ENCODE assay signal across 10 cellular contexts in the genomic region with DNA sequence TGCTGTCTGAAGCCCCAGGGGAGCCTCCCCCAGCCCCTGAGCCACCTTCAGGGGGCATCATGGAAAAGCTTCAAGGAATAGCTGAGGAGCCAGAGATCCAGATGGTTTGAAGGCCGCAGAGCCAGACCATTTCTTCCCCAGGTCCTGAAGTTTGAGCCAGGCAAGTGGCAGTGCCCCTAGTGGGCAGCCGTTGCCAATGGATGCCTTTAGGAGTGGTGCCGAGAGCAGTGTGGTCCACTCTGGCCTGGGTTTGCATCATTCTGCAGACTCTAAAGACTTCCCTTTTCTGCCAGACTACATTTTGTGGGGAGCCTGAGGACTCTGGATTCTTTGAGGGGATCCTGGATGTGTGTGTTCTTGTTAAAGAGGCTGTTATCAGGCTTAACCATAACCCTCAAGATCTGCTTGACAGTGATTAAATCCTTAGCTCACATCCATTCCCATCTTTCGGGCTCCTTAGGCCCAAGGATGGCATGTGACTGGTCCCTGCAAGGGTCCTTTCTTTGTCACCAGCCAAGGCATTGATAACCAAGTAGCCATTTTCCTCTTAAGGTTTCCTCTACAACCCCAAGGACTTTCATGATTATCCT. TPM values are rescaled to one million over a fixed set of nuclear protein-coding genes. Genes with fewer than 3 reads are reported as not detected.
DNase-seq lines count a peak whose midpoint lies in the region; ATAC-seq, FAIRE-seq and TF ChIP-seq lines count a peak whose summit lies in the region.
"Had no signal": no experiment of that assay in that cellular context is flagged by ENCODE, and none has a peak within 500 bp of the region (broad histone marks: within the 10 kb centered on the region; RNA-seq: fewer than 3 reads in every experiment).

No MANE protein-coding gene starts in this region.

- no peaks in the 10 kb centered on the region for H3K79me2 ChIP-seq in SU-DHL-6 (ENCODE audit: insufficient read depth, low read length)

- no peak overlapping the region for H3K9ac ChIP-seq in SU-DHL-6 (ENCODE audit: low read length)

- H3K4me1 ChIP-seq in breast epithelium (no peaks in the 10 kb centered on the region), left ventricle myocardium inferior (no peaks in the 10 kb centered on the region)

- TF ChIP-seq CTCF in MCF 10A (IDR thresholded peaks at IDR 0.05; ENCODE audit: unreplicated experiment): peak; percentile 49
- TF ChIP-seq CTCF in breast epithelium (IDR thresholded peaks at IDR 0.05): peak in 1 of 3 donors; percentile 13
- TF ChIP-seq CTCF in SU-DHL-6 (IDR thresholded peaks at IDR 0.05; ENCODE audit: insufficient read depth, low read length, poor library complexity, severe bottlenecking): peak; percentile 57
- TF ChIP-seq CTCF in left ventricle myocardium inferior (IDR thresholded peaks at IDR 0.05; ENCODE audit: borderline replicate concordance): peak; percentile 49
- TF ChIP-seq CTCF in type B pancreatic cell (conservative IDR thresholded peaks at IDR 0.05): peak; percentile 65

- H3K4me3 Mint-ChIP-seq in MCF 10A (ENCODE audit: unreplicated experiment) (no peak overlapping the region), type B pancreatic cell (no peak overlapping the region)
- H3K4me3 Mint-ChIP-seq: dendritic cell treated with granulocyte-macrophage colony-stimulating factor and Interleukin-4, amounts not matched to agents 40 ng/mL and 50 ng/mL, for 4 days had no signal

- H3K9me3 ChIP-seq in breast epithelium (no peaks in the 10 kb centered on the region), SU-DHL-6 (ENCODE audit: insufficient read depth, low read length) (no peaks in the 10 kb centered on the region), left ventricle myocardium inferior (replicated peaks) (no peaks in the 10 kb centered on the region)

- H3K36me3 ChIP-seq in breast epithelium: no peaks in the 10 kb centered on the region
- H3K36me3 ChIP-seq in SU-DHL-6 (ENCODE audit: low read length): no peaks in the 10 kb centered on the region; the same call in 1 of the 2 replicates
- H3K36me3 ChIP-seq in left ventricle myocardium inferior: peaks cover 53% of the 10 kb centered on the region

- POLR2A ChIA-PET in MCF 10A (lab: Yijun Ruan, JAX): interaction anchor here (0.6 to 1.6 kb wide), 5 partner anchors 8 to 175 kb away, joined by 3 to 5 read pairs (median 3); a partner anchor contains a TSS

- BruUV-seq in MCF 10A (replicated peaks; lab: Mats Ljungman, UMichigan): no TSS peak

- H3K4me1 Mint-ChIP-seq in MCF 10A (ENCODE audit: insufficient read depth, unreplicated experiment) (no peaks in the 10 kb centered on the region), type B pancreatic cell (ENCODE audit: unreplicated experiment) (no peaks in the 10 kb centered on the region)

- H3K27ac Mint-ChIP-seq in MCF 10A (ENCODE audit: low read depth, unreplicated experiment) (no peak overlapping the region), type B pancreatic cell (no peak overlapping the region)
- H3K27ac Mint-ChIP-seq: dendritic cell treated with granulocyte-macrophage colony-stimulating factor and Interleukin-4, amounts not matched to agents 40 ng/mL and 50 ng/mL, for 4 days had no signal

- no peak overlapping the region for H3K4me3 ChIP-seq in breast epithelium
- H3K4me3 ChIP-seq in SU-DHL-6 (ENCODE audit: insufficient read depth, low read length, poor library complexity, severe bottlenecking): no peak overlapping the region
- H3K4me3 ChIP-seq in left ventricle myocardium inferior: no peak overlapping the region

- TF ChIP-seq POLR2A in breast epithelium (IDR thresholded peaks at IDR 0.05): no peak
- TF ChIP-seq POLR2A in H54 (IDR thresholded peaks at IDR 0.05; ENCODE audit: low read depth, low read length): no peak

- no peaks in the 10 kb centered on the region for H3K9me2 ChIP-seq in SU-DHL-6 (replicated peaks; ENCODE audit: insufficient read depth, low read length)

- peaks cover 3% of the 10 kb centered on the region; the same call in 1 of the 2 replicates for H3F3A ChIP-seq in SU-DHL-6 (ENCODE audit: insufficient read depth)

- H3K27ac ChIP-seq in breast epithelium (no peak overlapping the region), SU-DHL-6 (ENCODE audit: low read depth, low read length) (no peak overlapping the region), left ventricle myocardium inferior (replicated peaks) (no peak overlapping the region)

- DNase-seq in MCF 10A (ENCODE audit: unreplicated experiment): peak; percentile 18
- no peak for DNase-seq in breast epithelium (ENCODE audit: low spot score in 2 of 2)
- no peak for DNase-seq in left ventricle myocardium inferior
- DNase-seq in type B pancreatic cell (ENCODE audit: extremely low spot score, unreplicated experiment): no peak
- DNase-seq in H54 (ENCODE audit: insufficient read length, low spot score): no peak
- no peak for DNase-seq in midbrain (lab: John Stamatoyannopoulos, UW)
- DNase-seq: DMS153 had no signal

- no peak for FAIRE-seq in H54 (lab: Jason Lieb, UNC)

- no peak overlapping the region for H2AFZ ChIP-seq in SU-DHL-6 (ENCODE audit: low read depth, low read length, severe bottlenecking)

- no peaks in the 10 kb centered on the region for H3K27me3 ChIP-seq in breast epithelium
- H3K27me3 ChIP-seq in SU-DHL-6 (ENCODE audit: low read length): no peaks in the 10 kb centered on the region
- no peaks in the 10 kb centered on the region for H3K27me3 ChIP-seq in left ventricle myocardium inferior (ENCODE audit: low read depth)

- H3K36me3 Mint-ChIP-seq in MCF 10A (ENCODE audit: insufficient read depth, unreplicated experiment): peaks cover 51% of the 10 kb centered on the region
- peaks cover 18% of the 10 kb centered on the region for H3K36me3 Mint-ChIP-seq in type B pancreatic cell

- CTCF ChIA-PET in MCF 10A (lab: Yijun Ruan, JAX): interaction anchor here (0.5 to 1.3 kb wide), 6 partner anchors 9 to 507 kb away, joined by 3 to 6 read pairs (median 4); no protein-coding TSS in a partner anchor

- intact Hi-C loops in MCF 10A (cut with micrococcal nuclease): no loop called here
- intact Hi-C loops in breast epithelium (cut with DNase I; ENCODE audit: low total_unique reads): no loop called here
- intact Hi-C loops in left ventricle myocardium inferior (cut with micrococcal nuclease): no loop called here

- no peaks in the 10 kb centered on the region for H3K9me3 Mint-ChIP-seq in MCF 10A (ENCODE audit: unreplicated experiment)
- no peaks in the 10 kb centered on the region for H3K9me3 Mint-ChIP-seq in type B pancreatic cell
- H3K9me3 Mint-ChIP-seq: dendritic cell treated with granulocyte-macrophage colony-stimulating factor and Interleukin-4, amounts not matched to agents 40 ng/mL and 50 ng/mL, for 4 days had no signal

- no peaks in the 10 kb centered on the region for H4K20me1 ChIP-seq in SU-DHL-6 (ENCODE audit: low read depth, low read length)

- no peak for ATAC-seq in GM18867 (IDR thresholded peaks at IDR 0.05; ENCODE audit: unreplicated experiment)

- peaks cover 19% of the 10 kb centered on the region for H3K27me3 Mint-ChIP-seq in MCF 10A (ENCODE audit: insufficient read depth, unreplicated experiment)
- peaks cover 10% of the 10 kb centered on the region for H3K27me3 Mint-ChIP-seq in type B pancreatic cell

- no peak overlapping the region for H3K4me2 ChIP-seq in SU-DHL-6 (ENCODE audit: low read depth, low read length, poor library complexity, severe bottlenecking)

RNA-seq across cellular contexts. Expression of a gene that starts 13.1 kb away (rescaled TPM):
- 23.4 and 26.2 TPM in 2 replicates for total RNA-seq in MCF 10A (2022)
- 10 to 100 TPM; 17.9 to 29.6 (median 29.2) TPM for total RNA-seq in breast epithelium
- 13.9 TPM for total RNA-seq in left ventricle myocardium inferior
- total RNA-seq in type B pancreatic cell (ENCODE audit: low replicate concordance): 31.6 and 33.0 TPM in 2 replicates

RNA-seq across cellular contexts. Expression of a gene that starts 14.4 kb away (rescaled TPM):
- not detected in 2 replicates for total RNA-seq in MCF 10A (2022)
- total RNA-seq in breast epithelium: under 1 TPM in 1 of 3 donors, not detected in 2; 0.16 TPM
- total RNA-seq in left ventricle myocardium inferior: 1.8 TPM
- 1.3 TPM in 1 of 2 replicates, not detected in the other for total RNA-seq in type B pancreatic cell (ENCODE audit: low replicate concordance)

RNA-seq across cellular contexts. Expression of a gene that starts 27.3 kb away (rescaled TPM):
- total RNA-seq in MCF 10A (2022): 13.5 and 15.4 TPM in 2 replicates
- 1 to 10 TPM; 5.1 to 6.9 (median 6.3) TPM for total RNA-seq in breast epithelium
- 10.8 TPM for total RNA-seq in left ventricle myocardium inferior
- 10.7 and 13.5 TPM in 2 replicates for total RNA-seq in type B pancreatic cell (ENCODE audit: low replicate concordance)

RNA-seq across cellular contexts. Expression of a gene that starts 32.8 kb away (rescaled TPM):
- total RNA-seq in MCF 10A (2022): 55.6 and 58.8 TPM in 2 replicates
- total RNA-seq in breast epithelium: 10 to 100 TPM; 18.4 to 32.5 (median 27.2) TPM
- total RNA-seq in left ventricle myocardium inferior: 15.4 TPM
- 46.4 and 62.1 TPM in 2 replicates for total RNA-seq in type B pancreatic cell (ENCODE audit: low replicate concordance)

RNA-seq across cellular contexts. Expression of a gene that starts 34.0 kb away (rescaled TPM):
- total RNA-seq in MCF 10A (2022): 16.7 and 18.9 TPM in 2 replicates
- 10 to 100 TPM; 11.5 to 16.1 (median 13.3) TPM for total RNA-seq in breast epithelium
- total RNA-seq in left ventricle myocardium inferior: 32.2 TPM
- total RNA-seq in type B pancreatic cell (ENCODE audit: low replicate concordance): 8.7 and 11.5 TPM in 2 replicates
